ENCODE assay signal across 8 cellular contexts in genomic region chr7:44072364-44073231, GRCh38. TPM values are rescaled to one million over a fixed set of nuclear protein-coding genes. Genes with fewer than 3 reads are reported as not detected.
A peak's percentile ranks its signal among the peaks of the same experiment; 100 is the strongest.
DNase-seq lines count a peak whose midpoint lies in the region; ATAC-seq and FAIRE-seq lines count a peak whose summit lies in the region.

No MANE protein-coding gene starts in this region.

- H3K27me3 ChIP-seq in SJSA1 (replicated peaks) (no peaks in the 10 kb centered on the region), small intestine (ENCODE audit: control insufficient read depth in 2 of 2, insufficient read depth in 2 of 2, low read length in 2 of 2) (no peaks in the 10 kb centered on the region)

- whole genome bisulfite sequencing in small intestine, 3 donors: 52 to 61% (median 61%) methylated on average over 12 of the region's 12 CpGs

- H3K9me3 ChIP-seq in SJSA1 (replicated peaks) (no peaks in the 10 kb centered on the region), small intestine (ENCODE audit: control insufficient read depth, low read depth) (no peaks in the 10 kb centered on the region)

- H3K4me1 ChIP-seq in SJSA1 (replicated peaks): peaks cover 20% of the 10 kb centered on the region
- H3K4me1 ChIP-seq in small intestine (ENCODE audit: control insufficient read depth in 2 of 2, insufficient read depth in 1 of 2, low read depth in 1 of 2, low read length in 1 of 2): peaks cover 0 to 9% of the 10 kb centered on the region in 2 donors

- H3K27ac ChIP-seq in SJSA1 (no peak overlapping the region), small intestine (ENCODE audit: low read depth in 1 of 2, low read length in 1 of 2) (peak overlapping the region; percentile 8 to 86)

- FAIRE-seq in small intestine (lab: Jason Lieb, UNC): no peak

- no peak overlapping the region for H3K4me3 ChIP-seq in SJSA1
- no peak overlapping the region for H3K4me3 ChIP-seq in small intestine (ENCODE audit: low read depth in 1 of 2, low read length in 2 of 2)

- DNase-seq in D341Med (ENCODE audit: low spot score) (peak; percentile 78), HT1080 (ENCODE audit: low read depth) (peak; percentile 91), SJSA1 (ENCODE audit: low read depth in 1 of 2, low spot score in 2 of 2) (peak; percentile 74 to 94), brain pericyte (ENCODE audit: low read depth, low spot score) (peak; percentile 37), iPS-NIHi7 (ENCODE audit: extremely low spot score) (peak; percentile 82), small intestine (peak; percentile 50), NOMO-1 (lab: John Stamatoyannopoulos, UW; ENCODE audit: unreplicated experiment in 2 of 2) (no peak)

- ATAC-seq in HG03520 (IDR thresholded peaks at IDR 0.05; ENCODE audit: unreplicated experiment): no peak

- H3K36me3 ChIP-seq in SJSA1 (peaks cover 42% of the 10 kb centered on the region), small intestine (ENCODE audit: control insufficient read depth in 2 of 2, insufficient read depth in 2 of 2, low read length in 2 of 2) (peaks cover 5 to 13% of the 10 kb centered on the region in 2 donors)

RNA-seq across cellular contexts. Expression of gene PGAM2, which starts 7.2 kb away (rescaled TPM):
- total RNA-seq in HT1080 (2014; rRNA removed; shearing (Covaris generic)): not detected in 2 replicates
- 0.52 TPM in 1 of 2 replicates, not detected in the other for polyA plus RNA-seq in HT1080 (2015; cell fraction: cytosol; rRNA removed)
- not detected in 2 replicates for polyA plus RNA-seq in HT1080 (2015; cell fraction: nucleus; rRNA removed)
- total RNA-seq in SJSA1 (2014; rRNA removed; shearing (Covaris generic)): 0.13 TPM in 1 of 2 replicates, not detected in the other
- polyA plus RNA-seq in small intestine: 1 to 10 TPM in 2 of 3 donors, under 1 TPM in 1; 1.00 to 5.7 (median 2.2) TPM

RNA-seq across cellular contexts. Expression of gene POLM, which starts 9.7 kb away (rescaled TPM):
- total RNA-seq in HT1080 (2014; rRNA removed; shearing (Covaris generic)): 12.8 and 17.4 TPM in 2 replicates
- polyA plus RNA-seq in HT1080 (2015; cell fraction: cytosol; rRNA removed): 14.5 and 17.6 TPM in 2 replicates
- 65.5 and 86.8 TPM in 2 replicates for polyA plus RNA-seq in HT1080 (2015; cell fraction: nucleus; rRNA removed)
- 5.4 and 10.7 TPM in 2 replicates for total RNA-seq in SJSA1 (2014; rRNA removed; shearing (Covaris generic))
- polyA plus RNA-seq in small intestine: 10 to 100 TPM; 13.8 to 21.9 (median 15.2) TPM

RNA-seq across cellular contexts. Expression of gene DBNL, which starts 28.1 kb away (rescaled TPM):
- total RNA-seq in HT1080 (2014; rRNA removed; shearing (Covaris generic)): 154 and 156 TPM in 2 replicates
- polyA plus RNA-seq in HT1080 (2015; cell fraction: cytosol; rRNA removed): 98.9 and 121 TPM in 2 replicates
- 139 and 147 TPM in 2 replicates for polyA plus RNA-seq in HT1080 (2015; cell fraction: nucleus; rRNA removed)
- total RNA-seq in SJSA1 (2014; rRNA removed; shearing (Covaris generic)): 171 and 183 TPM in 2 replicates
- 10 to 100 TPM; 66.4 to 97.5 (median 69.4) TPM for polyA plus RNA-seq in small intestine

RNA-seq across cellular contexts. Expression of gene AEBP1, which starts 31.5 kb away (rescaled TPM):
- total RNA-seq in HT1080 (2014; rRNA removed; shearing (Covaris generic)): not detected in 2 replicates
- polyA plus RNA-seq in HT1080 (2015; cell fraction: cytosol; rRNA removed): 0.02 TPM in 1 of 2 replicates, not detected in the other
- not detected in 2 replicates for polyA plus RNA-seq in HT1080 (2015; cell fraction: nucleus; rRNA removed)
- not detected in 2 replicates for total RNA-seq in SJSA1 (2014; rRNA removed; shearing (Covaris generic))
- polyA plus RNA-seq in small intestine: 10 to 100 TPM in 1 of 3 donors, 1 to 10 TPM in 2; 1.3 to 34.8 (median 3.0) TPM

RNA-seq across cellular contexts. Expression of gene POLD2, which starts 50.8 kb away (rescaled TPM):
- total RNA-seq in HT1080 (2014; rRNA removed; shearing (Covaris generic)): 163 and 192 TPM in 2 replicates
- 141 and 165 TPM in 2 replicates for polyA plus RNA-seq in HT1080 (2015; cell fraction: cytosol; rRNA removed)
- polyA plus RNA-seq in HT1080 (2015; cell fraction: nucleus; rRNA removed): 120 and 134 TPM in 2 replicates
- 84.9 and 96.1 TPM in 2 replicates for total RNA-seq in SJSA1 (2014; rRNA removed; shearing (Covaris generic))
- polyA plus RNA-seq in small intestine: 10 to 100 TPM; 13.6 to 82.4 (median 27.3) TPM

Comparison
In these comparisons a context has a peak if more than half of its experiments do, and no peak if none do; other contexts are left out.
1. DNase-seq: peak in D341Med (single experiment), HT1080 (single experiment), SJSA1 (2 of 2), brain pericyte (single experiment), iPS-NIHi7 (single experiment) and small intestine (single experiment); none in NOMO-1 (0 of 2).